Comparison of ENCODE assay signal across 10 cellular contexts in genomic region chr12:124654666-124655316, GRCh38.
DNase-seq lines count a peak whose midpoint lies in the region; ATAC-seq and TF ChIP-seq lines count a peak whose summit lies in the region.
"Had no signal": no experiment of that assay in that cellular context is flagged by ENCODE, and none has a peak within 500 bp of the region (broad histone marks: within the 10 kb centered on the region; RNA-seq: fewer than 3 reads in every experiment).

No MANE protein-coding gene starts in this region.

- H3K36me3 ChIP-seq in ACC112 (ENCODE audit: insufficient read depth, low read length) (no peaks in the 10 kb centered on the region), Peyer's patch (no peaks in the 10 kb centered on the region), fibroblast of lung (ENCODE audit: control insufficient read depth, insufficient read depth, low read length) (no peaks in the 10 kb centered on the region), neural progenitor cell (no peaks in the 10 kb centered on the region)

- DNase-seq in Peyer's patch (no peak), fibroblast of lung (ENCODE audit: low read depth in 2 of 2) (no peak), neural progenitor cell (ENCODE audit: low spot score) (no peak), globus pallidus (ENCODE audit: low spot score) (no peak)
- DNase-seq in activated naive CD4-positive, alpha-beta T cell (lab: John Stamatoyannopoulos, UW): no peak
- no peak for DNase-seq in effector CD8-positive, alpha-beta T cell (lab: John Stamatoyannopoulos, UW)
- DNase-seq: T-helper 1 cell had no signal

- peaks cover 0 to 6% (median 0%) of the 10 kb centered on the region in 4 donors for H3K9me3 ChIP-seq in Peyer's patch
- no peaks in the 10 kb centered on the region for H3K9me3 ChIP-seq in fibroblast of lung (ENCODE audit: control insufficient read depth, insufficient read depth, low read depth, low read length)
- H3K9me3 ChIP-seq in neural progenitor cell (ENCODE audit: low read depth): no peaks in the 10 kb centered on the region

- peaks cover 38% of the 10 kb centered on the region for H3K27me3 Mint-ChIP-seq in neural progenitor cell (ENCODE audit: insufficient read depth, low read depth)

- H2AFZ ChIP-seq in ACC112 (ENCODE audit: low read length, unreplicated experiment) (peak overlapping the region; percentile 74), fibroblast of lung (ENCODE audit: low read length) (peak overlapping the region; percentile 61), neural progenitor cell (replicated peaks) (no peak overlapping the region)

- ATAC-seq in HG03025 (IDR thresholded peaks at IDR 0.05; ENCODE audit: low FRiP score, unreplicated experiment): no peak
- ATAC-seq: stimulated activated memory B cell treated with anti-CD40 and anti-IgM and Interleukin-4, amounts not matched to agents 10 μg/mL and 1 μg/mL and 100 μg/mL, for 72 hours had no signal

- H3K4me3 ChIP-seq in ACC112 (ENCODE audit: low read depth, low read length) (peak overlapping the region; percentile 57), Peyer's patch (no peak overlapping the region), fibroblast of lung (replicated peaks in 1 of 4; ENCODE audit: control extremely low read depth in 1 of 4, insufficient read depth in 1 of 4, low read depth in 3 of 4, low read length in 4 of 4) (no peak overlapping the region), neural progenitor cell (no peak overlapping the region)

- H3K4me3 Mint-ChIP-seq in neural progenitor cell: peak overlapping the region; percentile 27
- H3K4me3 Mint-ChIP-seq: stimulated activated memory B cell treated with anti-CD40 and anti-IgM and Interleukin-4, amounts not matched to agents 10 μg/mL and 1 μg/mL and 100 μg/mL, for 72 hours had no signal

- TF ChIP-seq POLR2A in Peyer's patch (IDR thresholded peaks at IDR 0.05): no peak

- H4K20me1 ChIP-seq in fibroblast of lung (ENCODE audit: control insufficient read depth, extremely low read depth, insufficient read depth, low read length) (no peaks in the 10 kb centered on the region), neural progenitor cell (ENCODE audit: low read depth) (no peaks in the 10 kb centered on the region)

- H3K9ac ChIP-seq in fibroblast of lung (ENCODE audit: insufficient read depth, low read length): no peak overlapping the region
- no peak overlapping the region for H3K9ac ChIP-seq in neural progenitor cell

- H3K27ac ChIP-seq in ACC112 (ENCODE audit: low read depth, low read length) (peak overlapping the region; percentile 77), Peyer's patch (peak overlapping the region; percentile 26 to 82 (median 36)), fibroblast of lung (ENCODE audit: insufficient read depth, low read length) (peak overlapping the region; percentile 78), neural progenitor cell (no peak overlapping the region)

- H3K9me3 Mint-ChIP-seq in neural progenitor cell: peaks cover 7% of the 10 kb centered on the region
- H3K9me3 Mint-ChIP-seq: stimulated activated memory B cell treated with anti-CD40 and anti-IgM and Interleukin-4, amounts not matched to agents 10 μg/mL and 1 μg/mL and 100 μg/mL, for 72 hours had no signal

- H3K4me2 ChIP-seq in fibroblast of lung (ENCODE audit: extremely low read depth, insufficient read depth, low read length) (peak overlapping the region; percentile 75), neural progenitor cell (no peak overlapping the region)

- TF ChIP-seq CTCF in Peyer's patch (IDR thresholded peaks at IDR 0.05): no peak
- no peak for TF ChIP-seq CTCF in fibroblast of lung (conservative IDR thresholded peaks at IDR 0.05 in 1 of 2, IDR thresholded peaks at IDR 0.05 in 1 of 2; ENCODE audit: low read depth in 1 of 2, low read length in 2 of 2)
- no peak for TF ChIP-seq CTCF in neural progenitor cell (IDR thresholded peaks at IDR 0.05)

- H3K4me1 ChIP-seq in ACC112 (ENCODE audit: control insufficient read depth, insufficient read depth, low read length, unreplicated experiment): peaks cover 40% of the 10 kb centered on the region
- peaks cover 0 to 19% (median 0%) of the 10 kb centered on the region in 4 donors for H3K4me1 ChIP-seq in Peyer's patch
- peaks cover 29% of the 10 kb centered on the region for H3K4me1 ChIP-seq in fibroblast of lung (ENCODE audit: control insufficient read depth, extremely low read depth, insufficient read depth, low read length)
- peaks cover 7% of the 10 kb centered on the region for H3K4me1 ChIP-seq in neural progenitor cell

- peaks cover 30% of the 10 kb centered on the region for H3K4me1 Mint-ChIP-seq in neural progenitor cell
- H3K4me1 Mint-ChIP-seq: stimulated activated memory B cell treated with anti-CD40 and anti-IgM and Interleukin-4, amounts not matched to agents 10 μg/mL and 1 μg/mL and 100 μg/mL, for 72 hours had no signal

- H3K36me3 Mint-ChIP-seq in neural progenitor cell: no peaks in the 10 kb centered on the region
- H3K36me3 Mint-ChIP-seq: stimulated activated memory B cell treated with anti-CD40 and anti-IgM and Interleukin-4, amounts not matched to agents 10 μg/mL and 1 μg/mL and 100 μg/mL, for 72 hours had no signal

- H3K27me3 ChIP-seq in ACC112 (ENCODE audit: insufficient read depth, low read length): no peaks in the 10 kb centered on the region
- H3K27me3 ChIP-seq in Peyer's patch: no peaks in the 10 kb centered on the region
- H3K27me3 ChIP-seq in fibroblast of lung (ENCODE audit: control insufficient read depth, insufficient read depth, low read length): no peaks in the 10 kb centered on the region
- H3K27me3 ChIP-seq in neural progenitor cell: no peaks in the 10 kb centered on the region

- H3F3A ChIP-seq in neural progenitor cell (ENCODE audit: low read depth): peaks cover 13% of the 10 kb centered on the region

- H3K27ac Mint-ChIP-seq in neural progenitor cell: no peak overlapping the region
- H3K27ac Mint-ChIP-seq: stimulated activated memory B cell treated with anti-CD40 and anti-IgM and Interleukin-4, amounts not matched to agents 10 μg/mL and 1 μg/mL and 100 μg/mL, for 72 hours had no signal

- H3K79me2 ChIP-seq in ACC112 (ENCODE audit: control insufficient read depth, insufficient read depth, low read length, unreplicated experiment) (no peaks in the 10 kb centered on the region), fibroblast of lung (ENCODE audit: control insufficient read depth, insufficient read depth, low read length) (no peaks in the 10 kb centered on the region), neural progenitor cell (ENCODE audit: low read depth) (no peaks in the 10 kb centered on the region)
